8 cellular contexts compared by ENCODE assay signal in genomic region chr13:100689191-100689590, GRCh38.
"Had no signal": no experiment of that assay in that cellular context is flagged by ENCODE, and none has a peak within 500 bp of the region (broad histone marks: within the 10 kb centered on the region; RNA-seq: fewer than 3 reads in every experiment).

No MANE protein-coding gene starts in this region.

- DNase-seq: IMR-90, Karpas-422, KBM-7, KG1 had no signal

- H3K9ac ChIP-seq: KMS-11 had no signal

- H3K4me2 ChIP-seq: KMS-11 had no signal

- ATAC-seq: HepG2 had no signal

- H3K27ac ChIP-seq: HL-60, KMS-11 had no signal

- FAIRE-seq: HepG2, HTR-8/SVneo had no signal
